In the genomic region with DNA sequence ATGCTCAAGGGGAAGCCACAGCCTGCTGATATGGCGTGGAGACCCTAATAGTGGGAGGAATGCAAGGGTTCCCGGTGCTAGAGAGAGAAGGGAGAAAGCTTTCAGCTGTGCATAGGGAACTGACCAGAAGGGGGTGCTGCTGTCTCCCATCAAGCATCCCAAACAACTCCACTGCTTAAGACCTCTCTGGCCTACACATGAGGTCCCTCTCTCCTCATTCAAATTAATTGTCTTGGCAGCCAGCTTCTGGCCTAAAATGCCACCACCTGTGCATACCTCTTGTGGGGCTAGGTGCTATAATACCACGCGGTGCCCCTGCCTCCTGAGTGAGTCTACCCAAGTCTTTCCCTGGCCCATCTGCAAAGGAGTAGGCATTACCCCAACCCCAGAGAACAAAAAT, we compare ENCODE assay signal across 8 cellular contexts. TPM values are rescaled to one million over a fixed set of nuclear protein-coding genes. Genes with fewer than 3 reads are reported as not detected.
DNase-seq lines count a peak whose midpoint lies in the region; ATAC-seq and TF ChIP-seq lines count a peak whose summit lies in the region.

No MANE protein-coding gene starts in this region.

- ATAC-seq in left lung (peak; percentile 86), GM18873 (IDR thresholded peaks at IDR 0.05; ENCODE audit: low FRiP score, unreplicated experiment) (no peak)

- no peak overlapping the region for H3K4me3 Mint-ChIP-seq in chondrocyte (ENCODE audit: unreplicated experiment)

- DNase-seq in GM10248 (ENCODE audit: extremely low spot score) (peak; percentile 82), NCI-H146 treated with DMSO at 0.1 percent for 48 hours (lab: John Stamatoyannopoulos, UW; ENCODE audit: unreplicated experiment) (peak; percentile 57), chondrocyte (ENCODE audit: low spot score) (no peak), left lung (no peak)
- DNase-seq in stimulated activated CD8-positive, alpha-beta memory T cell treated with anti-CD3 and anti-CD28 coated beads, Interleukin-4, amount 100 ng/mL, for 24 hours (ENCODE audit: low read depth) = peak; percentile 38

- H3K4me1 Mint-ChIP-seq in chondrocyte (ENCODE audit: low read depth) = peaks cover 6% of the 10 kb centered on the region

- H3K36me3 Mint-ChIP-seq in chondrocyte (ENCODE audit: low read depth) = peaks cover 3% of the 10 kb centered on the region

- POLR2A ChIA-PET in GM10248 (lab: Yijun Ruan, JAX) = no interaction called here

- peak; percentile 88 for TF ChIP-seq CTCF in 22Rv1 (IDR thresholded peaks at IDR 0.05)
- peak; percentile 48 for TF ChIP-seq CTCF in GM10248 (IDR thresholded peaks at IDR 0.05; ENCODE audit: control extremely low read depth, extremely low read depth, low read depth, missing control alignments)
- peak; percentile 90 for TF ChIP-seq CTCF in WI38 (IDR thresholded peaks at IDR 0.05; ENCODE audit: low read depth, low read length)
- TF ChIP-seq CTCF in chondrocyte (IDR thresholded peaks at IDR 0.05) = peak; percentile 81
- peak; percentile 57 to 82 for TF ChIP-seq CTCF in left lung (IDR thresholded peaks at IDR 0.05)

- CTCF ChIA-PET in GM10248 (lab: Yijun Ruan, JAX) = interaction anchor here (0.7 to 6.5 kb wide), 15 partner anchors 10 to 319 kb away, joined by 3 to 60 read pairs (median 3); a partner anchor contains a TSS

- no peak overlapping the region for H3K4me3 ChIP-seq in WI38 (ENCODE audit: low read depth, low read length)
- no peak overlapping the region for H3K4me3 ChIP-seq in left lung

- no peak overlapping the region for H3K27ac ChIP-seq in 22Rv1
- H3K27ac ChIP-seq in left lung = no peak overlapping the region

- H3K4me1 ChIP-seq in left lung = peaks cover 0 to 42% of the 10 kb centered on the region in 2 donors

- H3K27me3 ChIP-seq in left lung = peaks cover 0 to 38% of the 10 kb centered on the region in 2 donors

- intact Hi-C loops in left lung (cut with DNase I) = no loop called here

- H3K9me3 Mint-ChIP-seq in chondrocyte (ENCODE audit: low read depth) = no peaks in the 10 kb centered on the region

- no peaks in the 10 kb centered on the region for H3K9me3 ChIP-seq in left lung

- peaks cover 2% of the 10 kb centered on the region for H3K27me3 Mint-ChIP-seq in chondrocyte (ENCODE audit: low read depth)

- no peak overlapping the region for H3K27ac Mint-ChIP-seq in chondrocyte (ENCODE audit: unreplicated experiment)

- peaks cover 0 to 59% of the 10 kb centered on the region in 2 donors for H3K36me3 ChIP-seq in left lung

RNA-seq across cellular contexts. Expression of a gene that starts 14.5 kb away (rescaled TPM):
- 23.5 to 30.4 TPM (median 26.7 TPM) in 3 replicates for total RNA-seq in chondrocyte
- total RNA-seq in left lung = 10 to 100 TPM; 19.4 to 35.6 TPM

RNA-seq across cellular contexts. Expression of a gene that starts 20.6 kb away (rescaled TPM):
- 0.10 to 0.26 TPM in 2 of 3 replicates, not detected in the other for total RNA-seq in chondrocyte
- total RNA-seq in left lung = 10 to 100 TPM; 14.6 to 22.1 TPM

RNA-seq across cellular contexts. Expression of a gene that starts 28.1 kb away (rescaled TPM):
- total RNA-seq in chondrocyte (0.12 to 0.60 TPM in 2 of 3 replicates, not detected in the other), left lung (1 to 10 TPM in 1 of 2 donors, under 1 TPM in 1; 0.26 to 2.8 TPM)

RNA-seq across cellular contexts. Expression of a gene that starts 33.4 kb away (rescaled TPM):
- 91.1 to 94.9 TPM (median 92.1 TPM) in 3 replicates for total RNA-seq in chondrocyte
- total RNA-seq in left lung = 10 to 100 TPM; 78.5 to 94.5 TPM

RNA-seq across cellular contexts. Expression of a gene that starts 40.7 kb away (rescaled TPM):
- total RNA-seq in chondrocyte = 0.08 TPM in 1 of 3 replicates, not detected in the others
- 10 to 100 TPM; 22.8 to 45.8 TPM for total RNA-seq in left lung

Comparison
In these comparisons a context has a peak if more than half of its experiments do, and no peak if none do; other contexts are left out.
1. DNase-seq: peak in GM10248 (single experiment), NCI-H146 treated with DMSO at 0.1 percent for 48 hours (single experiment) and stimulated activated CD8-positive, alpha-beta memory T cell treated with anti-CD3 and anti-CD28 coated beads, Interleukin-4, amount 100 ng/mL, for 24 hours (single experiment); none in chondrocyte (single experiment) and left lung (0 of 2).
2. RNA of a gene that starts 20.6 kb away (total RNA-seq): 14.6 to 22.1 TPM in left lung; 0.10 to 0.26 TPM in chondrocyte; every median in the first group is over 10 times any median in the second.
3. Peak in every context shown above with its lines, with median percentiles within 50 percentile points of each other: CTCF ChIP-seq.